ENCODE assay signal across 13 cellular contexts in the genomic region with DNA sequence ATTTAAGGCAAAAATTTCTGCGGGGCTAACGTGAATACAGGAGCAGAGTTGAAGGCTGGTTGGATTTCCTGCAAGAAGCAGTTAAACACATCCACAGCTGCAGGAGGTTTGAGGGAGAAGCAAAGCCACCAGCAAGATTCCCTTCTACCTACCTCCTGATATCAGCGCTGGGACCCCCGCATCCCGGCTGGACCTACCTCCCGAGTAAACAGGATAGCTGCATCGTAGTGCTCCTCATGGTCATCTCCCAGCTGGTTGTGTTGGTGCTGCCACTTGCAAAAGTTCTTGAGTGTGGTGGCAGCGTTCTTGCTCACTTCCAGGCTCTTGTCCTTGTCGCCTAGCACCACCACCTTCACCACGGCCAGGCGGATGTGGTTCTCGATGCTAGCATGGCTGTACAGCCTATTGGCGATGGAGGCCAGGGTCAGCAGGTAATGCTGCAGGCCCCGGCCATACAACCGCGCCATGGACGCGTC. TPM values are rescaled to one million over a fixed set of nuclear protein-coding genes. Genes with fewer than 3 reads are reported as not detected.
DNase-seq lines count a peak whose midpoint lies in the region; ATAC-seq, FAIRE-seq and TF ChIP-seq lines count a peak whose summit lies in the region.
"Had no signal": no experiment of that assay in that cellular context is flagged by ENCODE, and none has a peak within 500 bp of the region (broad histone marks: within the 10 kb centered on the region; RNA-seq: fewer than 3 reads in every experiment).

No MANE protein-coding gene starts in this region.

- peak overlapping the region; percentile 90 for H3K4me2 ChIP-seq in astrocyte (ENCODE audit: low read length)

- no peak overlapping the region for H3K27ac ChIP-seq in astrocyte (ENCODE audit: low read depth, low read length)

- no peak for FAIRE-seq in astrocyte (lab: Jason Lieb, UNC)
- FAIRE-seq: keratinocyte had no signal

- no peak for ATAC-seq in HG02970 (IDR thresholded peaks at IDR 0.05; ENCODE audit: low FRiP score, unreplicated experiment)
- no peak for ATAC-seq in activated CD8-positive, alpha-beta memory T cell treated with anti-CD3 and anti-CD28 coated beads, Interleukin-2, amount 10 ng/mL, durations not matched to agents 7 days and 5 days

- H3K27ac Mint-ChIP-seq in CD14-positive monocyte (peak overlapping the region in 1 of 7 donors; percentile 36), astrocyte (ENCODE audit: unreplicated experiment) (no peak overlapping the region)
- no peak overlapping the region for H3K27ac Mint-ChIP-seq in activated CD8-positive, alpha-beta memory T cell treated with anti-CD3 and anti-CD28 coated beads, Interleukin-2, amount 10 ng/mL, durations not matched to agents 7 days and 5 days
- H3K27ac Mint-ChIP-seq: CD4-positive, CD25-positive, alpha-beta regulatory T cell had no signal

- no peaks in the 10 kb centered on the region for H4K20me1 ChIP-seq in astrocyte (ENCODE audit: insufficient read depth, low read length)

- peaks cover 15% of the 10 kb centered on the region for H3K27me3 ChIP-seq in astrocyte (ENCODE audit: insufficient read depth, low read length)

- H3K27me3 Mint-ChIP-seq in CD14-positive monocyte (ENCODE audit: low read depth in 3 of 3) (peaks cover 26 to 56% (median 40%) of the 10 kb centered on the region in 3 donors), astrocyte (ENCODE audit: low read depth, unreplicated experiment) (peaks cover 22% of the 10 kb centered on the region)
- H3K27me3 Mint-ChIP-seq in activated CD8-positive, alpha-beta memory T cell treated with anti-CD3 and anti-CD28 coated beads, Interleukin-2, amount 10 ng/mL, durations not matched to agents 7 days and 5 days: peaks cover 45% of the 10 kb centered on the region

- H3K9ac ChIP-seq in astrocyte (ENCODE audit: low read length): no peak overlapping the region

- DNase-seq in CD14-positive monocyte (ENCODE audit: low spot score): no peak
- no peak for DNase-seq in astrocyte (ENCODE audit: low read depth)
- peak; percentile 18 for DNase-seq in renal cortical epithelial cell (ENCODE audit: low read depth)
- DNase-seq in EL: no peak
- DNase-seq in dermis blood vessel endothelial cell: no peak
- DNase-seq in activated CD8-positive, alpha-beta memory T cell treated with anti-CD3 and anti-CD28 coated beads, Interleukin-2, amount 10 ng/mL, durations not matched to agents 7 days and 5 days: no peak
- DNase-seq: activated T-cell treated with anti-CD3 and anti-CD28 coated beads, Interleukin-2, amount 50 U/mL, for 1 hour; CD4-positive, CD25-positive, alpha-beta regulatory T cell; NCI-H774 had no signal

- intact Hi-C loops in CD14-positive monocyte (cut with micrococcal nuclease): no loop called here

- H3K79me2 ChIP-seq in astrocyte (ENCODE audit: insufficient read depth, low read length): no peaks in the 10 kb centered on the region

- H3K36me3 Mint-ChIP-seq in CD14-positive monocyte (peaks cover 4 to 9% of the 10 kb centered on the region in 2 donors), astrocyte (ENCODE audit: low read depth, unreplicated experiment) (peaks cover 5% of the 10 kb centered on the region)
- H3K36me3 Mint-ChIP-seq in activated CD8-positive, alpha-beta memory T cell treated with anti-CD3 and anti-CD28 coated beads, Interleukin-2, amount 10 ng/mL, durations not matched to agents 7 days and 5 days: no peaks in the 10 kb centered on the region
- H3K36me3 Mint-ChIP-seq: CD4-positive, CD25-positive, alpha-beta regulatory T cell had no signal

- H3K36me3 ChIP-seq in astrocyte (ENCODE audit: insufficient read depth, low read length): no peaks in the 10 kb centered on the region

- H3K4me1 Mint-ChIP-seq in CD14-positive monocyte (peaks cover 62% of the 10 kb centered on the region), astrocyte (ENCODE audit: low read depth, unreplicated experiment) (peaks cover 2% of the 10 kb centered on the region)
- no peaks in the 10 kb centered on the region for H3K4me1 Mint-ChIP-seq in activated CD8-positive, alpha-beta memory T cell treated with anti-CD3 and anti-CD28 coated beads, Interleukin-2, amount 10 ng/mL, durations not matched to agents 7 days and 5 days
- H3K4me1 Mint-ChIP-seq: CD4-positive, CD25-positive, alpha-beta regulatory T cell had no signal

- H3K9me3 ChIP-seq in astrocyte (ENCODE audit: insufficient read depth, low read depth, low read length): no peaks in the 10 kb centered on the region
- H3K9me3 ChIP-seq in iPS-18c (ENCODE audit: control insufficient read depth, insufficient read depth, low read length): no peaks in the 10 kb centered on the region

- peaks cover 0 to 2% (median 0%) of the 10 kb centered on the region in 7 donors for H3K9me3 Mint-ChIP-seq in CD14-positive monocyte
- no peaks in the 10 kb centered on the region for H3K9me3 Mint-ChIP-seq in astrocyte (ENCODE audit: unreplicated experiment)
- no peaks in the 10 kb centered on the region for H3K9me3 Mint-ChIP-seq in activated CD8-positive, alpha-beta memory T cell treated with anti-CD3 and anti-CD28 coated beads, Interleukin-2, amount 10 ng/mL, durations not matched to agents 7 days and 5 days (ENCODE audit: low read depth)

- H3K4me3 ChIP-seq in astrocyte (ENCODE audit: insufficient read depth, low read depth, low read length) (peak overlapping the region; percentile 66), iPS-18c (ENCODE audit: insufficient read depth, low read depth, low read length) (peak overlapping the region; percentile 75; the same call in 1 of the 2 replicates)

- H3K4me1 ChIP-seq in astrocyte (ENCODE audit: insufficient read depth, low read length): peaks cover 4% of the 10 kb centered on the region

- CTCF ChIA-PET in activated CD8-positive, alpha-beta memory T cell treated with anti-CD3 and anti-CD28 coated beads, Interleukin-2, amount 10 ng/mL, durations not matched to agents 7 days and 5 days (lab: Charles Lee): no interaction called here

- H3K4me3 Mint-ChIP-seq in CD14-positive monocyte: peak overlapping the region; percentile 87 to 97
- peak overlapping the region; percentile 70 for H3K4me3 Mint-ChIP-seq in astrocyte (ENCODE audit: unreplicated experiment)
- no peak overlapping the region for H3K4me3 Mint-ChIP-seq in activated CD8-positive, alpha-beta memory T cell treated with anti-CD3 and anti-CD28 coated beads, Interleukin-2, amount 10 ng/mL, durations not matched to agents 7 days and 5 days
- H3K4me3 Mint-ChIP-seq: CD4-positive, CD25-positive, alpha-beta regulatory T cell had no signal

- H2AFZ ChIP-seq in astrocyte (ENCODE audit: low read depth, low read length): peak overlapping the region; percentile 70

- TF ChIP-seq CTCF in CD14-positive monocyte (IDR thresholded peaks at IDR 0.05) (no peak), astrocyte (IDR thresholded peaks at IDR 0.05; ENCODE audit: insufficient read depth, low read depth, low read length) (no peak)

RNA-seq across cellular contexts. Expression of a gene that starts 1.8 kb away (rescaled TPM):
- 1 to 10 TPM in 1 of 2 donors, under 1 TPM in 1; 0.86 to 1.1 TPM for polyA plus RNA-seq in CD14-positive monocyte
- total RNA-seq in astrocyte (8.6 and 14.1 TPM in 2 replicates), renal cortical epithelial cell (12.5 and 63.1 TPM in 2 replicates), dermis blood vessel endothelial cell (0.33 and 0.34 TPM in 2 replicates)
- total RNA-seq in activated CD8-positive, alpha-beta memory T cell treated with anti-CD3 and anti-CD28 coated beads, Interleukin-2, amount 10 ng/mL, durations not matched to agents 7 days and 5 days: not detected
- total RNA-seq: CD4-positive, CD25-positive, alpha-beta regulatory T cell; T-helper 2 cell treated with Interferon-gamma antibody and Interleukin-4, amounts not matched to agents 100 ng/mL and 5 ng/mL, for 36 hours had no signal
- polyA plus RNA-seq: CD4-positive, CD25-positive, alpha-beta regulatory T cell had no signal
